In the genomic region with DNA sequence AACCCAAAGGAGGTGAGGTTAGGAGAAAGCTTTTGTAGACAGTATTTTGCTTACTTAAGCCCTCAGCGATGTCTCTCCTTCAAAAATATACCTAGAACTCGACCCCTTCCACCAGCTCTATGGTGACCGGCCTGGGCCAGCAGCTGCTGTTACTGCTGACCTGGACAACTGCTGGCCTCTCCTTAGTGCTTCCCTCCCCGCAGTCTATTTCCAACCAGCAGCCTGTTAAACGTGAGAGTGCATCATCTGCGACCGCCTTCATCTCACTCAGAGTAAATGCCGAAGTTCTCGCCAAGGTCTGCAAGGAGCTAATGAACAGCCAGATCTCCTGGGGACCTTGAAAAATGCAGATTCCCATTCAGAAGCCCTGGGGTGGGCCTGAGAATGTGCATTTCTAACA, we compare ENCODE assay signal across 13 cellular contexts.
DNase-seq lines count a peak whose midpoint lies in the region; ATAC-seq, FAIRE-seq and TF ChIP-seq lines count a peak whose summit lies in the region.
"Had no signal": no experiment of that assay in that cellular context is flagged by ENCODE, and none has a peak within 500 bp of the region (broad histone marks: within the 10 kb centered on the region; RNA-seq: fewer than 3 reads in every experiment).

No MANE protein-coding gene starts in this region.

- H3K36me3 Mint-ChIP-seq in glutamatergic neuron (ENCODE audit: unreplicated experiment) (peaks cover 4% of the 10 kb centered on the region), nephron (ENCODE audit: low read depth) (no peaks in the 10 kb centered on the region)
- H3K36me3 Mint-ChIP-seq: CD8-positive, alpha-beta T cell had no signal

- no peak overlapping the region for H3K18ac ChIP-seq in neuronal stem cell (ENCODE audit: low read length)

- TF ChIP-seq RAD21 in HepG2 (CRISPR knock-in tag; IDR thresholded peaks at IDR 0.05) = no peak

- no peak overlapping the region for H2BK120ac ChIP-seq in neuronal stem cell (ENCODE audit: low read depth, low read length)

- H3K27me3 Mint-ChIP-seq in glutamatergic neuron (ENCODE audit: unreplicated experiment) (peaks cover 24% of the 10 kb centered on the region), nephron (ENCODE audit: low read depth) (peaks cover 18% of the 10 kb centered on the region)

- TF ChIP-seq POLR2A in HepG2 (IDR thresholded peaks at IDR 0.05; ENCODE audit: insufficient read depth in 1 of 2, low read depth in 2 of 2, low read length in 2 of 2) = no peak
- TF ChIP-seq POLR2A in right lobe of liver (IDR thresholded peaks at IDR 0.05) = no peak

- H2AK5ac ChIP-seq in neuronal stem cell (ENCODE audit: low read depth, low read length) = no peak overlapping the region

- H3K79me1 ChIP-seq in neuronal stem cell (ENCODE audit: low read depth, low read length) = no peaks in the 10 kb centered on the region

- H2BK12ac ChIP-seq in neuronal stem cell (ENCODE audit: low read length) = no peak overlapping the region

- no peak overlapping the region for H3K4ac ChIP-seq in neuronal stem cell (ENCODE audit: low read length)

- intact Hi-C loops in HepG2 (cut with micrococcal nuclease; ENCODE audit: unreplicated experiment) = no loop called here
- intact Hi-C loops in right lobe of liver (cut with DNase I) = no loop called here

- TF ChIP-seq EP300 in HepG2 (IDR thresholded peaks at IDR 0.05; ENCODE audit: low read depth in 2 of 2, low read length in 2 of 2) (no peak), HepG2 (CRISPR knock-in tag; IDR thresholded peaks at IDR 0.05; ENCODE audit: borderline replicate concordance) (no peak)

- no peak for TF ChIP-seq CTCF in HepG2 (CRISPR knock-in tag; IDR thresholded peaks at IDR 0.05)
- TF ChIP-seq CTCF in right lobe of liver (IDR thresholded peaks at IDR 0.05) = no peak
- TF ChIP-seq CTCF in glutamatergic neuron (IDR thresholded peaks at IDR 0.05; ENCODE audit: partially characterized antibody, unreplicated experiment) = no peak
- TF ChIP-seq CTCF in nephron (IDR thresholded peaks at IDR 0.05; ENCODE audit: unreplicated experiment in 3 of 3) = no peak

- H3K14ac ChIP-seq in neuronal stem cell (ENCODE audit: low read length) = no peak overlapping the region

- H3K9me3 ChIP-seq in HepG2 (ENCODE audit: low read length) (no peaks in the 10 kb centered on the region), right lobe of liver (no peaks in the 10 kb centered on the region), neuronal stem cell (replicated peaks in 1 of 2; ENCODE audit: control insufficient read depth in 2 of 2, insufficient read depth in 1 of 2, low read depth in 1 of 2, low read length in 2 of 2) (no peaks in the 10 kb centered on the region)
- H3K9me3 ChIP-seq: BLaER1 treated with 17β-estradiol and CSF1 and Interleukin-3, amounts not matched to agents 10 nM and 100 nM; HAP-1 had no signal

- ATAC-seq in HepG2 (peak; percentile 29; the same call in 1 of the 3 replicates), right lobe of liver (no peak)
- ATAC-seq: CD8-positive, alpha-beta T cell had no signal

- no peak overlapping the region for H4K8ac ChIP-seq in neuronal stem cell (ENCODE audit: low read depth, low read length)

- DNase-seq in HepG2 (ENCODE audit: low spot score) = no peak
- no peak for DNase-seq in right lobe of liver
- peak; percentile 30 for DNase-seq in glutamatergic neuron
- no peak for DNase-seq in neuronal stem cell (ENCODE audit: low spot score)
- DNase-seq in T-helper 2 cell = no peak
- DNase-seq: Calu3; CD8-positive, alpha-beta T cell; DMS79 treated with DMSO at 0.1 percent for 48 hours; GF-D8 had no signal

- H4K91ac ChIP-seq in neuronal stem cell (ENCODE audit: low read depth, low read length, poor library complexity) = no peak overlapping the region

- H2AFZ ChIP-seq in HepG2 (ENCODE audit: low read length) (no peak overlapping the region), neuronal stem cell (ENCODE audit: low read length) (no peak overlapping the region)

- no peak overlapping the region for H3K4me2 ChIP-seq in HepG2 (ENCODE audit: low read depth, low read length)
- H3K4me2 ChIP-seq in neuronal stem cell (ENCODE audit: insufficient read depth, low read length, poor library complexity, severe bottlenecking) = no peak overlapping the region
- H3K4me2 ChIP-seq: BLaER1 treated with 17β-estradiol and CSF1 and Interleukin-3, amounts not matched to agents 10 nM and 100 nM had no signal

- H2BK15ac ChIP-seq in neuronal stem cell (ENCODE audit: low read length) = no peak overlapping the region

- in situ Hi-C loops in HepG2 (cut with HindIII; ENCODE audit: extremely low pct_ligation_motif_present, low pct_unique_long_range_greater_than_20kb) = no loop called here

- no peak overlapping the region for H3K9ac ChIP-seq in HepG2 (ENCODE audit: insufficient read depth, low read depth, low read length)
- no peak overlapping the region for H3K9ac ChIP-seq in neuronal stem cell (ENCODE audit: low read depth, low read length, poor library complexity)
- H3K9ac ChIP-seq: BLaER1 treated with 17β-estradiol and CSF1 and Interleukin-3, amounts not matched to agents 10 nM and 100 nM had no signal

- no peak overlapping the region for H3K27ac ChIP-seq in HepG2 (ENCODE audit: extremely low read length, insufficient read depth, low read length)
- no peak overlapping the region for H3K27ac ChIP-seq in right lobe of liver
- no peak overlapping the region for H3K27ac ChIP-seq in neuronal stem cell (replicated peaks; ENCODE audit: low read length)
- H3K27ac ChIP-seq: BLaER1 treated with 17β-estradiol and CSF1 and Interleukin-3, amounts not matched to agents 10 nM and 100 nM had no signal

- POLR2A ChIA-PET in HepG2 (lab: Yijun Ruan, JAX) = no interaction called here

- peaks cover 23% of the 10 kb centered on the region for H3K9me3 Mint-ChIP-seq in glutamatergic neuron (ENCODE audit: unreplicated experiment)
- no peaks in the 10 kb centered on the region for H3K9me3 Mint-ChIP-seq in nephron
- H3K9me3 Mint-ChIP-seq: CD8-positive, alpha-beta T cell had no signal

- no peak overlapping the region for H2BK5ac ChIP-seq in neuronal stem cell (ENCODE audit: low read length)

- no peaks in the 10 kb centered on the region; the same call in 1 of the 2 replicates for H4K20me1 ChIP-seq in HepG2 (ENCODE audit: insufficient read depth, low read length)
- H4K20me1 ChIP-seq: BLaER1 treated with 17β-estradiol and CSF1 and Interleukin-3, amounts not matched to agents 10 nM and 100 nM had no signal

- H3K36me3 ChIP-seq in HepG2 (replicated peaks in 1 of 2; ENCODE audit: control insufficient read depth in 1 of 2, insufficient read depth in 2 of 2, low read length in 2 of 2) (no peaks in the 10 kb centered on the region), right lobe of liver (no peaks in the 10 kb centered on the region), neuronal stem cell (replicated peaks in 1 of 2; ENCODE audit: control insufficient read depth in 2 of 2, insufficient read depth in 2 of 2, low read length in 2 of 2) (no peaks in the 10 kb centered on the region)
- H3K36me3 ChIP-seq: BLaER1 treated with 17β-estradiol and CSF1 and Interleukin-3, amounts not matched to agents 10 nM and 100 nM; HAP-1 had no signal

- BruUV-seq in HepG2 (replicated peaks; lab: Mats Ljungman, UMichigan) = no TSS peak

- H3K27me3 ChIP-seq in HepG2 (ENCODE audit: control insufficient read depth in 1 of 2, insufficient read depth in 2 of 2, low read length in 2 of 2) (peaks cover 5 to 82% of the 10 kb centered on the region in 2 experiments; a peak in 4 of 5 replicates), right lobe of liver (no peaks in the 10 kb centered on the region), neuronal stem cell (ENCODE audit: control insufficient read depth in 3 of 3, insufficient read depth in 3 of 3, low read depth in 1 of 3, low read length in 3 of 3) (peaks cover 0 to 13% (median 0%) of the 10 kb centered on the region in 3 experiments)
- H3K27me3 ChIP-seq: BLaER1 treated with 17β-estradiol and CSF1 and Interleukin-3, amounts not matched to agents 10 nM and 100 nM had no signal

- H3K79me2 ChIP-seq in HepG2 (ENCODE audit: insufficient read depth, low read length) = no peaks in the 10 kb centered on the region

- H3K23ac ChIP-seq in neuronal stem cell (ENCODE audit: low read depth, low read length, poor library complexity) = no peak overlapping the region

- H3K4me3 Mint-ChIP-seq in glutamatergic neuron (ENCODE audit: unreplicated experiment) (peak overlapping the region; percentile 1), nephron (peak overlapping the region in 2 of 3 experiments; percentile 11 to 41)
- H3K4me3 Mint-ChIP-seq: B cell; CD8-positive, alpha-beta T cell had no signal

- H3K27ac Mint-ChIP-seq in glutamatergic neuron (ENCODE audit: unreplicated experiment) = peak overlapping the region; percentile 97
- peak overlapping the region; percentile 59 to 93 (median 93) for H3K27ac Mint-ChIP-seq in nephron
- H3K27ac Mint-ChIP-seq: B cell; CD8-positive, alpha-beta T cell had no signal

- H3K4me1 Mint-ChIP-seq in glutamatergic neuron (ENCODE audit: low read depth, unreplicated experiment) (peaks cover 61% of the 10 kb centered on the region), nephron (peaks cover 78% of the 10 kb centered on the region)
- H3K4me1 Mint-ChIP-seq: B cell had no signal

- CTCF ChIA-PET in HepG2 (lab: Yijun Ruan, JAX; ENCODE audit: low intra/inter-chr PET ratio, low total read pairs) = no interaction called here

- H3K4me1 ChIP-seq in HepG2 (ENCODE audit: insufficient read depth, low read length) (no peaks in the 10 kb centered on the region), right lobe of liver (peaks cover 0 to 4% (median 1%) of the 10 kb centered on the region in 4 donors), neuronal stem cell (ENCODE audit: control insufficient read depth in 2 of 2, insufficient read depth in 1 of 2, low read depth in 1 of 2, low read length in 2 of 2) (peaks cover 0 to 5% of the 10 kb centered on the region in 2 donors)

- FAIRE-seq in HepG2 (lab: Jason Lieb, UNC) = no peak

- WGBS in HepG2 (ENCODE audit: low lambda C conversion rate) = 53% methylated on average over 9 of the region's 9 CpGs
- 93% methylated on average over 5 of the region's 9 CpGs for WGBS in right lobe of liver (ENCODE audit: insufficient coverage, low coverage, low lambda C conversion rate, missing lambda C conversion rate)
- WGBS in neuronal stem cell (ENCODE audit: extremely low coverage in 2 of 2, insufficient read length in 2 of 2, insufficient replicate concordance in 1 of 2), 2 donors = no CpG with 5 or more reads among the region's 9 CpGs

- H3K4me3 ChIP-seq in HepG2 (replicated peaks in 1 of 3; ENCODE audit: insufficient read depth in 1 of 3, low read depth in 2 of 3, low read length in 3 of 3) (no peak overlapping the region), right lobe of liver (no peak overlapping the region), neuronal stem cell (ENCODE audit: low read length in 2 of 2) (no peak overlapping the region)
- H3K4me3 ChIP-seq: BLaER1 treated with 17β-estradiol and CSF1 and Interleukin-3, amounts not matched to agents 10 nM and 100 nM; HAP-1 had no signal

TF ChIP-seq in HepG2, 621 proteins besides CTCF, POLR2A, EP300 and RAD21 (continues in another document):
- no peak for TF ChIP-seq ZSCAN30 (CRISPR knock-in tag; IDR thresholded peaks at IDR 0.05)
- TF ChIP-seq HMGA1 (CRISPR knock-in tag; conservative IDR thresholded peaks at IDR 0.05) = no peak
- no peak for TF ChIP-seq MXD1 (CRISPR knock-in tag; IDR thresholded peaks at IDR 0.05)
